ENCODE assay signal across 1 cellular context in the genomic region with DNA sequence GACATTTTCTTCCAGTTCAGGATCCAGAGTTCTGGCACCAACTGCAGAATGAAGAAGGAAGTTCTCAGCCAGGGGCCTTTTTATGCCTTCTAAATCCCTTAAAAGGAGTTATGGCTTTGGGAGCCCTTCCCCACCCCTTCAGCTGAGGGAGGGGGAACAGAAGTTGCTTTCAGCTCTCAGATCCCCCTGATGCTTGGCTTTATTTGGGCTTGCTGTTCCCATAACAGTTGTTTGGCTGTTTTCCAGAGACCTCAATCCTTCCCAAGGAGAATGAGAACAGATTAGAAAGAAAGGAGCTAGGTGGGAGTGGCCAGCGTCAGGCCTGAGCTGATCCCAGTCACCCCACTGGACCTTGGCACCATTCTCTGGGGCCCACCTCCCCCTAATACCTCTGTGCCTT.
TF ChIP-seq lines count a peak whose summit lies in the region.

A gene (minus strand): TSS at position 54 of the 400 bp plus-strand sequence. CDS start 49 bp downstream, at position 5.

TF ChIP-seq in HEK293, 187 proteins besides CTCF, POLR2A, EP300 and RAD21:
- TF ChIP-seq, protein P1, sequence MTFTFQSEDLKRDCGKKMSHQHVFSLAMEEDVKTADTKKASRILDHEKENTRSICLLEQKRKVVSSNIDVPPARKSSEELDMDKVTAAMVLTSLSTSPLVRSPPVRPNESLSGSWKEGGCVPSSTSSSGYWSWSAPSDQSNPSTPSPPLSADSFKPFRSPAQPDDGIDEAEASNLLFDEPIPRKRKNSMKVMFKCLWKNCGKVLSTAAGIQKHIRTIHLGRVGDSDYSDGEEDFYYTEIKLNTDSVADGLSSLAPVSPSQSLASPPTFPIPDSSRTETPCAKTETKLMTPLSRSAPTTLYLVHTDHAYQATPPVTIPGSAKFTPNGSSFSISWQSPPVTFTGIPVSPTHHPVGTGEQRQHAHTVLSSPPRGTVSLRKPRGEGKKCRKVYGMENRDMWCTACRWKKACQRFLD (tag by site-specific recombination; IDR thresholded peaks at IDR 0.05): no peak
- TF ChIP-seq ZNF248 (tag by site-specific recombination; IDR thresholded peaks at IDR 0.05) (no peak), SP3 (tag by site-specific recombination; IDR thresholded peaks at IDR 0.05) (no peak), ZNF184 (tag by site-specific recombination; IDR thresholded peaks at IDR 0.05) (no peak), ZNF221 (tag by site-specific recombination; IDR thresholded peaks at IDR 0.05; ENCODE audit: borderline replicate concordance) (no peak), ZNF747 (tag by site-specific recombination; IDR thresholded peaks at IDR 0.05) (no peak)
- TF ChIP-seq, protein P2, sequence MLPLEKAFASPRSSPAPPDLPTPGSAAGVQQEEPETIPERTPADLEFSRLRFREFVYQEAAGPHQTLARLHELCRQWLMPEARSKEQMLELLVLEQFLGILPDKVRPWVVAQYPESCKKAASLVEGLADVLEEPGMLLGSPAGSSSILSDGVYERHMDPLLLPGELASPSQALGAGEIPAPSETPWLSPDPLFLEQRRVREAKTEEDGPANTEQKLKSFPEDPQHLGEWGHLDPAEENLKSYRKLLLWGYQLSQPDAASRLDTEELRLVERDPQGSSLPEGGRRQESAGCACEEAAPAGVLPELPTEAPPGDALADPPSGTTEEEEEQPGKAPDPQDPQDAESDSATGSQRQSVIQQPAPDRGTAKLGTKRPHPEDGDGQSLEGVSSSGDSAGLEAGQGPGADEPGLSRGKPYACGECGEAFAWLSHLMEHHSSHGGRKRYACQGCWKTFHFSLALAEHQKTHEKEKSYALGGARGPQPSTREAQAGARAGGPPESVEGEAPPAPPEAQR (tag by site-specific recombination; IDR thresholded peaks at IDR 0.05): no peak
- TF ChIP-seq, protein P3, sequence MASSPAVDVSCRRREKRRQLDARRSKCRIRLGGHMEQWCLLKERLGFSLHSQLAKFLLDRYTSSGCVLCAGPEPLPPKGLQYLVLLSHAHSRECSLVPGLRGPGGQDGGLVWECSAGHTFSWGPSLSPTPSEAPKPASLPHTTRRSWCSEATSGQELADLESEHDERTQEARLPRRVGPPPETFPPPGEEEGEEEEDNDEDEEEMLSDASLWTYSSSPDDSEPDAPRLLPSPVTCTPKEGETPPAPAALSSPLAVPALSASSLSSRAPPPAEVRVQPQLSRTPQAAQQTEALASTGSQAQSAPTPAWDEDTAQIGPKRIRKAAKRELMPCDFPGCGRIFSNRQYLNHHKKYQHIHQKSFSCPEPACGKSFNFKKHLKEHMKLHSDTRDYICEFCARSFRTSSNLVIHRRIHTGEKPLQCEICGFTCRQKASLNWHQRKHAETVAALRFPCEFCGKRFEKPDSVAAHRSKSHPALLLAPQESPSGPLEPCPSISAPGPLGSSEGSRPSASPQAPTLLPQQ (tag by site-specific recombination; IDR thresholded peaks at IDR 0.05): 0 out of 2 replicates have a peak, but pooled peaks have one; percentile 28
TF ChIP-seq in HEK293: peak in this region for 1.
